In genomic region chr9:109705515-109705914, GRCh38 we compare ENCODE assay signal across 17 cellular contexts.
A peak's percentile ranks its signal among the peaks of the same experiment; 100 is the strongest.
DNase-seq lines count a peak whose midpoint lies in the region; ATAC-seq and TF ChIP-seq lines count a peak whose summit lies in the region.
"Had no signal": no experiment of that assay in that cellular context is flagged by ENCODE, and none has a peak within 500 bp of the region (broad histone marks: within the 10 kb centered on the region; RNA-seq: fewer than 3 reads in every experiment).

No MANE protein-coding gene starts in this region.

- H3K27ac Mint-ChIP-seq in activated CD4-positive, alpha-beta T cell treated with anti-CD3 and anti-CD28 coated beads, Interleukin-2, amount 10 ng/mL, durations not matched to agents 24 days and 14 days, result no peak overlapping the region
- no peak overlapping the region for H3K27ac Mint-ChIP-seq in stimulated activated naive CD8-positive, alpha-beta T cell treated with anti-CD3 and anti-CD28 coated beads, Interleukin-15, amount 100 ng/mL, for 72 hours
- H3K27ac Mint-ChIP-seq: CD4-positive, CD25-positive, alpha-beta regulatory T cell had no signal

- no peak overlapping the region for H3K27ac ChIP-seq in MM.1S (ENCODE audit: low read length)
- H3K27ac ChIP-seq: heart left ventricle, HL-60, tibial artery, VCaP had no signal

- no peaks in the 10 kb centered on the region for H3K36me3 Mint-ChIP-seq in activated CD4-positive, alpha-beta T cell treated with anti-CD3 and anti-CD28 coated beads, Interleukin-2, amount 10 ng/mL, durations not matched to agents 24 days and 14 days (ENCODE audit: low read depth)
- H3K36me3 Mint-ChIP-seq: CD4-positive, CD25-positive, alpha-beta regulatory T cell had no signal

- H3K4me1 ChIP-seq in MM.1S (ENCODE audit: low read length), result no peaks in the 10 kb centered on the region

- H3K9ac ChIP-seq in MM.1S (ENCODE audit: low read length), result no peak overlapping the region

- TF ChIP-seq CTCF in AG10803 (conservative IDR thresholded peaks at IDR 0.05; ENCODE audit: low read length) (peak; percentile 32), MM.1S (IDR thresholded peaks at IDR 0.05; ENCODE audit: low read length) (no peak)

- no peaks in the 10 kb centered on the region for H3K36me3 ChIP-seq in MM.1S (replicated peaks; ENCODE audit: insufficient read depth, low read length)
- H3K36me3 ChIP-seq: heart left ventricle, tibial artery had no signal

- peaks cover 8% of the 10 kb centered on the region for H3K27me3 Mint-ChIP-seq in activated CD4-positive, alpha-beta T cell treated with anti-CD3 and anti-CD28 coated beads, Interleukin-2, amount 10 ng/mL, durations not matched to agents 24 days and 14 days
- no peaks in the 10 kb centered on the region for H3K27me3 Mint-ChIP-seq in stimulated activated naive CD8-positive, alpha-beta T cell treated with anti-CD3 and anti-CD28 coated beads, Interleukin-15, amount 100 ng/mL, for 72 hours
- H3K27me3 Mint-ChIP-seq: CD4-positive, CD25-positive, alpha-beta regulatory T cell had no signal

- no peak overlapping the region for H2AFZ ChIP-seq in MM.1S (ENCODE audit: low read length)

- H3K4me3 ChIP-seq in AG10803 (ENCODE audit: low read length) (no peak overlapping the region), MM.1S (ENCODE audit: low read length) (no peak overlapping the region)
- H3K4me3 ChIP-seq: heart left ventricle, tibial artery had no signal

- no peak overlapping the region for H3K4me2 ChIP-seq in MM.1S (ENCODE audit: low read depth, low read length)

- no peaks in the 10 kb centered on the region for H3F3A ChIP-seq in MM.1S (ENCODE audit: insufficient read depth, low read length)

- no peaks in the 10 kb centered on the region for H3K9me3 ChIP-seq in MM.1S (replicated peaks; ENCODE audit: insufficient read depth, low read length)
- H3K9me3 ChIP-seq: tibial artery had no signal

- no peaks in the 10 kb centered on the region for H3K27me3 ChIP-seq in MM.1S (replicated peaks; ENCODE audit: insufficient read depth, low read length)
- H3K27me3 ChIP-seq: heart left ventricle, tibial artery had no signal

- DNase-seq in AG10803 (ENCODE audit: low read depth) (peak; percentile 56), HT1080 (ENCODE audit: low read depth) (peak; percentile 69), amniotic epithelial cell (ENCODE audit: low read depth) (peak; percentile 33), iPS DF 4.7 (ENCODE audit: extremely low read depth, low spot score) (peak; percentile 44), MM.1S (no peak)
- no peak for DNase-seq in activated CD4-positive, alpha-beta T cell treated with anti-CD3 and anti-CD28 coated beads, Interleukin-2, amount 10 ng/mL, durations not matched to agents 24 days and 14 days
- no peak for DNase-seq in stimulated activated naive CD8-positive, alpha-beta T cell treated with anti-CD3 and anti-CD28 coated beads, Interleukin-15, amount 100 ng/mL, for 72 hours
- DNase-seq: activated T-cell treated with anti-CD3 and anti-CD28 coated beads, Interleukin-2, amount 50 U/mL, for 48 hours; caudate nucleus; CD4-positive, CD25-positive, alpha-beta regulatory T cell; heart left ventricle; NCI-H1436 treated with DMSO at 0.1 percent for 48 hours; tibial artery had no signal

- no peak overlapping the region for H3K4me3 Mint-ChIP-seq in activated CD4-positive, alpha-beta T cell treated with anti-CD3 and anti-CD28 coated beads, Interleukin-2, amount 10 ng/mL, durations not matched to agents 24 days and 14 days
- no peak overlapping the region for H3K4me3 Mint-ChIP-seq in stimulated activated naive CD8-positive, alpha-beta T cell treated with anti-CD3 and anti-CD28 coated beads, Interleukin-15, amount 100 ng/mL, for 72 hours
- H3K4me3 Mint-ChIP-seq: CD4-positive, CD25-positive, alpha-beta regulatory T cell had no signal

- no peaks in the 10 kb centered on the region for H3K9me2 ChIP-seq in MM.1S (replicated peaks; ENCODE audit: insufficient read depth, low read length)

- no peaks in the 10 kb centered on the region for H4K20me1 ChIP-seq in MM.1S (ENCODE audit: insufficient read depth, low read length)

- intact Hi-C loops in activated CD4-positive, alpha-beta T cell treated with anti-CD3 and anti-CD28 coated beads, Interleukin-2, amount 10 ng/mL, durations not matched to agents 24 days and 14 days (cut with micrococcal nuclease), result no loop called here

- no peak for ATAC-seq in HG02885 (IDR thresholded peaks at IDR 0.05; ENCODE audit: poor library complexity, unreplicated experiment)
- ATAC-seq in stimulated activated naive CD8-positive, alpha-beta T cell treated with anti-CD3 and anti-CD28 coated beads, Interleukin-15, amount 100 ng/mL, for 72 hours, result no peak
- ATAC-seq: sciatic nerve had no signal

- H3K79me2 ChIP-seq in MM.1S (ENCODE audit: low read length), result no peaks in the 10 kb centered on the region

- no peaks in the 10 kb centered on the region for H3K9me3 Mint-ChIP-seq in activated CD4-positive, alpha-beta T cell treated with anti-CD3 and anti-CD28 coated beads, Interleukin-2, amount 10 ng/mL, durations not matched to agents 24 days and 14 days
- peaks cover under 1 to 4% of the 10 kb centered on the region in 2 donors for H3K9me3 Mint-ChIP-seq in stimulated activated naive CD8-positive, alpha-beta T cell treated with anti-CD3 and anti-CD28 coated beads, Interleukin-15, amount 100 ng/mL, for 72 hours

- no peaks in the 10 kb centered on the region for H3K4me1 Mint-ChIP-seq in activated CD4-positive, alpha-beta T cell treated with anti-CD3 and anti-CD28 coated beads, Interleukin-2, amount 10 ng/mL, durations not matched to agents 24 days and 14 days
- no peaks in the 10 kb centered on the region for H3K4me1 Mint-ChIP-seq in stimulated activated naive CD8-positive, alpha-beta T cell treated with anti-CD3 and anti-CD28 coated beads, Interleukin-15, amount 100 ng/mL, for 72 hours
- H3K4me1 Mint-ChIP-seq: CD4-positive, CD25-positive, alpha-beta regulatory T cell had no signal

Comparison
In these comparisons a context has a peak if more than half of its experiments do, and no peak if none do; other contexts are left out.
1. DNase-seq: peak in AG10803 (single experiment), HT1080 (single experiment), amniotic epithelial cell (single experiment) and iPS DF 4.7 (single experiment); none in activated CD4-positive, alpha-beta T cell treated with anti-CD3 and anti-CD28 coated beads, Interleukin-2, amount 10 ng/mL, durations not matched to agents 24 days and 14 days (single experiment), MM.1S (single experiment) and stimulated activated naive CD8-positive, alpha-beta T cell treated with anti-CD3 and anti-CD28 coated beads, Interleukin-15, amount 100 ng/mL, for 72 hours (0 of 2).